Comparison of ENCODE assay signal across 27 cellular contexts in genomic region chr21:45397381-45397780, GRCh38.
"Had no signal": no experiment of that assay in that cellular context is flagged by ENCODE, and none has a peak within 500 bp of the region (broad histone marks: within the 10 kb centered on the region; RNA-seq: fewer than 3 reads in every experiment).

No MANE protein-coding gene starts in this region.

- H3K4me3 ChIP-seq: colonic mucosa, coronary artery, dorsolateral prefrontal cortex, esophagus muscularis mucosa, esophagus squamous epithelium, gastrocnemius medialis, gastroesophageal sphincter, heart left ventricle, heart right ventricle had no signal

- DNase-seq: colonic mucosa; cortex of kidney; dermis blood vessel endothelial cell; dorsolateral prefrontal cortex; effector CD4-positive, alpha-beta T cell; effector CD8-positive, alpha-beta T cell; effector memory CD4-positive, alpha-beta T cell; effector memory CD8-positive, alpha-beta T cell; erythroblast; esophagus squamous epithelium; foreskin fibroblast; foreskin keratinocyte; foreskin melanocyte; gastrocnemius medialis; glutamatergic neuron; head of caudate nucleus; heart left ventricle; heart right ventricle had no signal

- ATAC-seq: effector memory CD8-positive, alpha-beta T cell; esophagus mucosa; foreskin keratinocyte; gastrocnemius medialis; gastroesophageal sphincter; heart left ventricle; heart right ventricle had no signal

- H3K27me3 ChIP-seq: colonic mucosa, gastrocnemius medialis, heart right ventricle had no signal

- H3K9me3 ChIP-seq: colonic mucosa had no signal

- H3K4me1 ChIP-seq: colonic mucosa, esophagus muscularis mucosa, foreskin keratinocyte, gastrocnemius medialis, gastroesophageal sphincter, heart left ventricle, heart right ventricle had no signal

- H3K27ac ChIP-seq: colonic mucosa, coronary artery, dorsolateral prefrontal cortex, epithelial cell of prostate, esophagus muscularis mucosa, esophagus squamous epithelium, foreskin keratinocyte, gastrocnemius medialis, gastroesophageal sphincter, heart left ventricle, heart right ventricle had no signal

- H3K36me3 ChIP-seq: colonic mucosa, esophagus muscularis mucosa, esophagus squamous epithelium, gastrocnemius medialis, gastroesophageal sphincter, heart left ventricle, heart right ventricle had no signal

- FAIRE-seq: colon, endometrium, endothelial cell of umbilical vein, frontal cortex had no signal
